In genomic region chr17:82204831-82205719, GRCh38 we compare ENCODE assay signal across 1 cellular context.
TF ChIP-seq lines count a peak whose summit lies in the region.

No MANE protein-coding gene starts in this region.

TF ChIP-seq in HCT116, 20 proteins besides CTCF, POLR2A, EP300 and RAD21 (continued from another document):
- peak; percentile 47 for TF ChIP-seq POLR2AphosphoS5 (IDR thresholded peaks at IDR 0.05; ENCODE audit: low read depth, low read length)
- no peak for TF ChIP-seq ATF3 (IDR thresholded peaks at IDR 0.05)
